Comparison of ENCODE assay signal across 31 cellular contexts in the genomic region with DNA sequence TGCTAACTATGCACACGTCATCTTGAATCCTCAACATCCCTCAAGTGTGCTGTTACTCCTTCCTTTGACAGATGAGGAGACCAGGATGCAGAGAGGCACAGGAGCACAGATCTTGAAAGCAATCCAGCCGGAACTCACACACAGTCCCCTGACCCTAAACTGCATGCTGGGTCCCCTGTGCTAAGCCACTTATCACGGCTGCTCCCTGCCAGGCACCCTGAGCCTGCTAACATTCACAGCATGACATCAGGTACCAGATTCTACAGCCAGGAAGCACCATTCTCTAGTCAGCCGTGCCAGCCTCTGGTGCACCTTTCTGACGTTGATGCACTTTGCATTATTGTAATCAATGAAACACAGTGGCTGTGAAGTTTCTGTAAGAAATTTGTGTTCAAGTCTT.
"Had no signal": no experiment of that assay in that cellular context is flagged by ENCODE, and none has a peak within 500 bp of the region (broad histone marks: within the 10 kb centered on the region; RNA-seq: fewer than 3 reads in every experiment).

No MANE protein-coding gene starts in this region.

- H3K27ac ChIP-seq: left lung, lower lobe of right lung, neural progenitor cell, neutrophil, parathyroid adenoma, right atrium auricular region, right lobe of liver, testis, thyroid gland, transverse colon, upper lobe of left lung had no signal

- H3K36me3 ChIP-seq: left lung, lower lobe of right lung, neural progenitor cell, neutrophil, right atrium auricular region, right lobe of liver, thyroid gland, transverse colon, upper lobe of left lung had no signal

- H3K9me3 ChIP-seq: lower lobe of right lung, neutrophil, right atrium auricular region, right lobe of liver, testis, thyroid gland had no signal

- H3K4me3 ChIP-seq: left lung, lower lobe of right lung, neural progenitor cell, right atrium auricular region, right lobe of liver, smooth muscle cell, testis, thyroid gland, transverse colon, upper lobe of left lung had no signal

- H3K27me3 ChIP-seq: left lung, neural progenitor cell, neutrophil, right atrium auricular region, right lobe of liver, testis, thyroid gland, transverse colon, upper lobe of left lung had no signal

- H3K4me3 Mint-ChIP-seq: immature natural killer cell; mesothelial cell of epicardium; naive B cell; natural killer cell; nephron progenitor cell; neural progenitor cell; stimulated activated memory B cell treated with anti-CD40 and anti-IgM and Interleukin-4, amounts not matched to agents 10 μg/mL and 1 μg/mL and 100 μg/mL, for 72 hours; stimulated activated naive CD8-positive, alpha-beta T cell treated with anti-CD3 and anti-CD28 coated beads, Interleukin-15, amount 100 ng/mL, for 72 hours had no signal

- H3K27me3 Mint-ChIP-seq: stimulated activated memory B cell treated with anti-CD40 and anti-IgM and Interleukin-4, amounts not matched to agents 10 μg/mL and 1 μg/mL and 100 μg/mL, for 72 hours; stimulated activated naive CD8-positive, alpha-beta T cell treated with anti-CD3 and anti-CD28 coated beads, Interleukin-15, amount 100 ng/mL, for 72 hours had no signal

- DNase-seq: hypothalamus; immature natural killer cell; kidney; left colon; lower lobe of right lung; mammary epithelial cell; mesenchymal stem cell; naive B cell; natural killer cell; nephron progenitor cell; occipital lobe; right lobe of liver; stimulated activated CD4-positive, alpha-beta T cell treated with anti-CD3 and anti-CD28 coated beads, Interleukin-1b, Interleukin-23, amount 100 ng/mL, for 48 hours; stimulated activated CD4-positive, alpha-beta T cell treated with anti-CD3 and anti-CD28 coated beads, Interleukin-2, amount 100 ng/mL, for 48 hours; stimulated activated CD4-positive, alpha-beta T cell treated with anti-CD3 and anti-CD28 coated beads, Interleukin-4, amount 100 ng/mL, for 4 hours; stimulated activated CD8-positive, alpha-beta memory T cell treated with anti-CD3 and anti-CD28 coated beads, Interleukin-4, amount 100 ng/mL, for 48 hours; stimulated activated naive CD4-positive, alpha-beta T cell treated with Interleukin-2 at 50 U/mL for 16 hours; stimulated activated naive CD8-positive, alpha-beta T cell treated with anti-CD3 and anti-CD28 coated beads, Interleukin-15, amount 100 ng/mL, for 72 hours; testis; thyroid gland; transverse colon; upper lobe of left lung had no signal

- ATAC-seq: left colon; left lung; lower lobe of right lung; natural killer cell; right lobe of liver; stimulated activated memory B cell treated with anti-CD40 and anti-IgM and Interleukin-4, amounts not matched to agents 10 μg/mL and 1 μg/mL and 100 μg/mL, for 72 hours; stimulated activated naive CD8-positive, alpha-beta T cell treated with anti-CD3 and anti-CD28 coated beads, Interleukin-15, amount 100 ng/mL, for 72 hours had no signal

- H3K4me1 Mint-ChIP-seq: immature natural killer cell; mesothelial cell of epicardium; naive B cell; natural killer cell; stimulated activated memory B cell treated with anti-CD40 and anti-IgM and Interleukin-4, amounts not matched to agents 10 μg/mL and 1 μg/mL and 100 μg/mL, for 72 hours; stimulated activated naive CD8-positive, alpha-beta T cell treated with anti-CD3 and anti-CD28 coated beads, Interleukin-15, amount 100 ng/mL, for 72 hours had no signal

- H3K27ac Mint-ChIP-seq: immature natural killer cell; mesothelial cell of epicardium; naive B cell; natural killer cell; nephron progenitor cell; neural progenitor cell; progenitor cell of endocrine pancreas; stimulated activated memory B cell treated with anti-CD40 and anti-IgM and Interleukin-4, amounts not matched to agents 10 μg/mL and 1 μg/mL and 100 μg/mL, for 72 hours; stimulated activated naive CD8-positive, alpha-beta T cell treated with anti-CD3 and anti-CD28 coated beads, Interleukin-15, amount 100 ng/mL, for 72 hours had no signal

- H3K36me3 Mint-ChIP-seq: mesothelial cell of epicardium; natural killer cell; stimulated activated memory B cell treated with anti-CD40 and anti-IgM and Interleukin-4, amounts not matched to agents 10 μg/mL and 1 μg/mL and 100 μg/mL, for 72 hours had no signal

- H3K4me1 ChIP-seq: left lung, lower lobe of right lung, neural progenitor cell, parathyroid adenoma, right atrium auricular region, right lobe of liver, testis, thyroid gland, transverse colon, upper lobe of left lung had no signal
